19 cellular contexts compared by ENCODE assay signal in genomic region chr20:49091104-49091503, GRCh38. TPM values are rescaled to one million over a fixed set of nuclear protein-coding genes. Genes with fewer than 3 reads are reported as not detected.
DNase-seq lines count a peak whose midpoint lies in the region; ATAC-seq, FAIRE-seq and TF ChIP-seq lines count a peak whose summit lies in the region.
"Had no signal": no experiment of that assay in that cellular context is flagged by ENCODE, and none has a peak within 500 bp of the region (broad histone marks: within the 10 kb centered on the region; RNA-seq: fewer than 3 reads in every experiment).

No MANE protein-coding gene starts in this region.

- CTCF ChIA-PET in HepG2 (lab: Yijun Ruan, JAX; ENCODE audit: low intra/inter-chr PET ratio, low total read pairs) = no interaction called here

- H2AFZ ChIP-seq in HepG2 (ENCODE audit: low read length) (no peak overlapping the region), osteoblast (ENCODE audit: low read length) (no peak overlapping the region)
- H2AFZ ChIP-seq: GM23248 had no signal

- H3K9me3 Mint-ChIP-seq in endodermal cell (no peaks in the 10 kb centered on the region), progenitor cell of endocrine pancreas (ENCODE audit: low read depth) (no peaks in the 10 kb centered on the region)
- H3K9me3 Mint-ChIP-seq: CD8-positive, alpha-beta T cell had no signal

- ATAC-seq in HepG2 (no peak; the same call in 1 of the 3 replicates), right lobe of liver (no peak), GM21737 (IDR thresholded peaks at IDR 0.05; ENCODE audit: unreplicated experiment) (no peak)
- ATAC-seq: CD8-positive, alpha-beta T cell had no signal

- H3K4me2 ChIP-seq in HepG2 (ENCODE audit: low read depth, low read length) (no peak overlapping the region), osteoblast (ENCODE audit: insufficient read depth, low read length) (no peak overlapping the region)

- POLR2A ChIA-PET in HepG2 (lab: Yijun Ruan, JAX) = interaction anchor here (0.6 kb wide), 1 partner anchor 1390 kb away, joined by 3 read pairs; no protein-coding TSS in a partner anchor

- intact Hi-C loops in HepG2 (cut with micrococcal nuclease; ENCODE audit: unreplicated experiment) (no loop called here), right lobe of liver (cut with DNase I) (no loop called here)

- in situ Hi-C loops in HepG2 (cut with HindIII; ENCODE audit: extremely low pct_ligation_motif_present, low pct_unique_long_range_greater_than_20kb) = no loop called here

- TF ChIP-seq POLR2A in HepG2 (IDR thresholded peaks at IDR 0.05; ENCODE audit: insufficient read depth in 1 of 2, low read depth in 2 of 2, low read length in 2 of 2) (no peak), right lobe of liver (IDR thresholded peaks at IDR 0.05) (no peak)

- H3K9me3 ChIP-seq in HepG2 (ENCODE audit: low read length) = no peaks in the 10 kb centered on the region
- H3K9me3 ChIP-seq in right lobe of liver = no peaks in the 10 kb centered on the region
- H3K9me3 ChIP-seq in endodermal cell (ENCODE audit: control insufficient read depth, low read length) = no peaks in the 10 kb centered on the region
- H3K9me3 ChIP-seq in osteoblast (ENCODE audit: low read depth, low read length) = no peaks in the 10 kb centered on the region
- H3K9me3 ChIP-seq: Caco-2 had no signal

- H3K4me3 ChIP-seq in HepG2 (replicated peaks in 1 of 3; ENCODE audit: insufficient read depth in 1 of 3, low read depth in 2 of 3, low read length in 3 of 3) (no peak overlapping the region), right lobe of liver (no peak overlapping the region), endodermal cell (ENCODE audit: low read length) (no peak overlapping the region), osteoblast (ENCODE audit: insufficient read depth, low read length) (no peak overlapping the region)
- H3K4me3 ChIP-seq: GM23248 had no signal

- no peaks in the 10 kb centered on the region for H4K20me1 ChIP-seq in HepG2 (ENCODE audit: insufficient read depth, low read length)
- H4K20me1 ChIP-seq in osteoblast (ENCODE audit: insufficient read depth, low read length) = no peaks in the 10 kb centered on the region

- DNase-seq in HepG2 (ENCODE audit: low spot score) (no peak), right lobe of liver (no peak), endodermal cell (no peak), progenitor cell of endocrine pancreas (ENCODE audit: low spot score, unreplicated experiment) (no peak), T-helper 1 cell (no peak), osteoblast (ENCODE audit: insufficient read length, low spot score, missing footprints) (no peak)
- DNase-seq: C1 segment of cervical spinal cord; Caco-2; CD8-positive, alpha-beta T cell; DMS153; DND-41; GM23248; H7; HCEC 1CT had no signal

- H3K4me1 ChIP-seq in HepG2 (ENCODE audit: insufficient read depth, low read length) = peaks cover 13% of the 10 kb centered on the region
- H3K4me1 ChIP-seq in right lobe of liver = peaks cover 0 to 9% (median 3%) of the 10 kb centered on the region in 4 donors
- no peaks in the 10 kb centered on the region for H3K4me1 ChIP-seq in endodermal cell (ENCODE audit: control insufficient read depth, insufficient read depth, low read length)
- no peaks in the 10 kb centered on the region for H3K4me1 ChIP-seq in osteoblast (ENCODE audit: insufficient read depth, low read length)
- H3K4me1 ChIP-seq: Caco-2 had no signal

- H3K36me3 Mint-ChIP-seq in endodermal cell (ENCODE audit: low read depth) (peaks cover 89% of the 10 kb centered on the region), progenitor cell of endocrine pancreas (ENCODE audit: insufficient read depth) (peaks cover 25% of the 10 kb centered on the region)

- no peaks in the 10 kb centered on the region for H3K27me3 Mint-ChIP-seq in endodermal cell (ENCODE audit: insufficient read depth)
- H3K27me3 Mint-ChIP-seq in progenitor cell of endocrine pancreas = no peaks in the 10 kb centered on the region

- H3K4me1 Mint-ChIP-seq in endodermal cell = no peaks in the 10 kb centered on the region
- H3K4me1 Mint-ChIP-seq in progenitor cell of endocrine pancreas (ENCODE audit: low read depth) = peaks cover 5% of the 10 kb centered on the region

- H3K27me3 ChIP-seq in HepG2 (ENCODE audit: control insufficient read depth in 1 of 2, insufficient read depth in 2 of 2, low read length in 2 of 2) = no peaks in the 10 kb centered on the region
- H3K27me3 ChIP-seq in right lobe of liver = no peaks in the 10 kb centered on the region
- no peaks in the 10 kb centered on the region for H3K27me3 ChIP-seq in endodermal cell (ENCODE audit: control insufficient read depth, insufficient read depth, low read length, poor library complexity, severe bottlenecking)
- no peaks in the 10 kb centered on the region for H3K27me3 ChIP-seq in osteoblast (ENCODE audit: insufficient read depth, low read length)

- H3K4me3 Mint-ChIP-seq in endodermal cell (no peak overlapping the region), progenitor cell of endocrine pancreas (ENCODE audit: low read depth) (no peak overlapping the region)
- H3K4me3 Mint-ChIP-seq: CD8-positive, alpha-beta T cell had no signal

- no TSS peak for BruUV-seq in HepG2 (replicated peaks; lab: Mats Ljungman, UMichigan)

- FAIRE-seq in HepG2 (lab: Jason Lieb, UNC) = no peak
- FAIRE-seq: G401.6, GM12892, H1 had no signal

- H3K36me3 ChIP-seq in HepG2 (replicated peaks in 1 of 2; ENCODE audit: control insufficient read depth in 1 of 2, insufficient read depth in 2 of 2, low read length in 2 of 2) (peaks cover 38 to 90% of the 10 kb centered on the region in 2 experiments), right lobe of liver (peaks cover 0 to 74% (median 20%) of the 10 kb centered on the region in 4 donors), endodermal cell (ENCODE audit: control insufficient read depth, insufficient read depth, low read length) (peaks cover 97% of the 10 kb centered on the region), osteoblast (ENCODE audit: insufficient read depth, low read length) (peaks cover 83% of the 10 kb centered on the region)

- H3K9ac ChIP-seq in HepG2 (ENCODE audit: insufficient read depth, low read depth, low read length) = no peak overlapping the region
- H3K9ac ChIP-seq in endodermal cell (ENCODE audit: extremely low read depth, low read length, poor library complexity, severe bottlenecking) = no peak overlapping the region
- H3K9ac ChIP-seq: GM23248 had no signal

- H3K27ac ChIP-seq in HepG2 (ENCODE audit: extremely low read length, insufficient read depth, low read length) = no peak overlapping the region
- no peak overlapping the region for H3K27ac ChIP-seq in right lobe of liver
- peak overlapping the region; percentile 89 for H3K27ac ChIP-seq in VCaP
- H3K27ac ChIP-seq in endodermal cell (ENCODE audit: low read depth, low read length) = no peak overlapping the region
- no peak overlapping the region for H3K27ac ChIP-seq in osteoblast (ENCODE audit: low read depth, low read length)
- H3K27ac ChIP-seq: GM23248 had no signal

- H3K27ac Mint-ChIP-seq in endodermal cell = peak overlapping the region; percentile 10
- peak overlapping the region; percentile 71 for H3K27ac Mint-ChIP-seq in progenitor cell of endocrine pancreas
- H3K27ac Mint-ChIP-seq: CD8-positive, alpha-beta T cell had no signal

- TF ChIP-seq CTCF in HepG2 (CRISPR knock-in tag; IDR thresholded peaks at IDR 0.05) (no peak), right lobe of liver (IDR thresholded peaks at IDR 0.05) (no peak), VCaP (conservative IDR thresholded peaks at IDR 0.05) (no peak), endodermal cell (conservative IDR thresholded peaks at IDR 0.05) (no peak), progenitor cell of endocrine pancreas (IDR thresholded peaks at IDR 0.05; ENCODE audit: unreplicated experiment) (no peak), osteoblast (IDR thresholded peaks at IDR 0.05; ENCODE audit: extremely low read depth, low read depth, low read length) (no peak)

- TF ChIP-seq RAD21 in HepG2 (CRISPR knock-in tag; IDR thresholded peaks at IDR 0.05) = no peak

- no peaks in the 10 kb centered on the region for H3K79me2 ChIP-seq in HepG2 (ENCODE audit: insufficient read depth, low read length)
- no peaks in the 10 kb centered on the region for H3K79me2 ChIP-seq in osteoblast (ENCODE audit: insufficient read depth, low read length)

- 98% methylated on average over 8 of the region's 8 CpGs for WGBS in HepG2 (ENCODE audit: low lambda C conversion rate)
- WGBS in right lobe of liver (ENCODE audit: insufficient coverage, low coverage, low lambda C conversion rate, missing lambda C conversion rate) = 96% methylated on average over 8 of the region's 8 CpGs
- WGBS in endodermal cell (ENCODE audit: insufficient coverage in 1 of 2, insufficient read length in 1 of 2), 2 experiments = 87 to 96% methylated on average over 8 of the region's 8 CpGs

- TF ChIP-seq EP300 in HepG2 (IDR thresholded peaks at IDR 0.05; ENCODE audit: low read depth in 2 of 2, low read length in 2 of 2) (no peak), HepG2 (CRISPR knock-in tag; IDR thresholded peaks at IDR 0.05; ENCODE audit: borderline replicate concordance) (no peak)

RNA-seq across cellular contexts. Expression of gene CSE1L, which starts 45.0 kb away (rescaled TPM):
- total RNA-seq in HepG2 (2016; rRNA removed; fragmentation: Illumina TruSeq; extraction: Trizol) (258 and 449 TPM in 2 replicates), right lobe of liver (10 to 100 TPM; 19.4 to 35.8 (median 21.6) TPM), endodermal cell (100 to 1,000 TPM; 161 to 180 TPM), progenitor cell of endocrine pancreas (99.9 and 100 TPM in 2 replicates), osteoblast (48.9 and 53.9 TPM in 2 replicates)
- 62.9 and 72.5 TPM in 2 replicates for total RNA-seq in HepG2 (2016; cell fraction: cytosol; rRNA removed; fragmentation: Illumina TruSeq; extraction: Trizol; ENCODE audit: low read depth)
- total RNA-seq in HepG2 (2016; cell fraction: insoluble cytoplasmic fraction; rRNA removed; fragmentation: Illumina TruSeq; extraction: Trizol) = 257 and 452 TPM in 2 replicates
- 96.6 and 104 TPM in 2 replicates for total RNA-seq in HepG2 (2016; cell fraction: membrane; rRNA removed; fragmentation: Illumina TruSeq; extraction: Trizol)
- total RNA-seq in HepG2 (2016; cell fraction: nucleus; rRNA removed; fragmentation: Illumina TruSeq; extraction: Trizol) = 167 and 185 TPM in 2 replicates
- polyA plus RNA-seq in HepG2 (2011; rRNA removed) = 37.1 and 56.9 TPM in 2 replicates
- 22.6 and 30.5 TPM in 2 replicates for polyA plus RNA-seq in HepG2 (2011; cell fraction: cytosol; rRNA removed)
- 24.7 and 24.9 TPM in 2 replicates for polyA plus RNA-seq in HepG2 (2011; cell fraction: nucleus; rRNA removed)
- polyA plus RNA-seq in HepG2 (2012) = 53.3 and 83.9 TPM in 2 replicates
- polyA plus RNA-seq in HepG2 (2016; cell fraction: cytosol; fragmentation: Illumina TruSeq; extraction: Trizol; ENCODE audit: low read depth) = 18.3 and 22.0 TPM in 2 replicates
- 363 and 386 TPM in 2 replicates for polyA plus RNA-seq in HepG2 (2016; cell fraction: insoluble cytoplasmic fraction; fragmentation: Illumina TruSeq; extraction: Trizol; ENCODE audit: low read depth)
- polyA plus RNA-seq in HepG2 (2016; cell fraction: membrane; fragmentation: Illumina TruSeq; extraction: Trizol; ENCODE audit: low read depth) = 45.2 and 49.9 TPM in 2 replicates
- polyA plus RNA-seq in HepG2 (2016; cell fraction: nucleus; fragmentation: Illumina TruSeq; extraction: Trizol; ENCODE audit: insufficient read depth, low read depth) = 162 and 172 TPM in 2 replicates
- 33.8 and 112 TPM in 2 replicates for polyA minus RNA-seq in HepG2 (2011; rRNA and poly(A)+ RNA removed; ENCODE audit: low replicate concordance)
- 46.4 and 54.2 TPM in 2 replicates for polyA minus RNA-seq in HepG2 (2011; cell fraction: cytosol; rRNA and poly(A)+ RNA removed)
- polyA minus RNA-seq in HepG2 (2011; cell fraction: nucleus; rRNA and poly(A)+ RNA removed) = 58.6 and 66.2 TPM in 2 replicates
- 186 TPM for polyA plus RNA-seq in endodermal cell (2013, experiment 1 of 2)
- 178 TPM for polyA plus RNA-seq in endodermal cell (2013, experiment 2 of 2)
